In the genomic region with DNA sequence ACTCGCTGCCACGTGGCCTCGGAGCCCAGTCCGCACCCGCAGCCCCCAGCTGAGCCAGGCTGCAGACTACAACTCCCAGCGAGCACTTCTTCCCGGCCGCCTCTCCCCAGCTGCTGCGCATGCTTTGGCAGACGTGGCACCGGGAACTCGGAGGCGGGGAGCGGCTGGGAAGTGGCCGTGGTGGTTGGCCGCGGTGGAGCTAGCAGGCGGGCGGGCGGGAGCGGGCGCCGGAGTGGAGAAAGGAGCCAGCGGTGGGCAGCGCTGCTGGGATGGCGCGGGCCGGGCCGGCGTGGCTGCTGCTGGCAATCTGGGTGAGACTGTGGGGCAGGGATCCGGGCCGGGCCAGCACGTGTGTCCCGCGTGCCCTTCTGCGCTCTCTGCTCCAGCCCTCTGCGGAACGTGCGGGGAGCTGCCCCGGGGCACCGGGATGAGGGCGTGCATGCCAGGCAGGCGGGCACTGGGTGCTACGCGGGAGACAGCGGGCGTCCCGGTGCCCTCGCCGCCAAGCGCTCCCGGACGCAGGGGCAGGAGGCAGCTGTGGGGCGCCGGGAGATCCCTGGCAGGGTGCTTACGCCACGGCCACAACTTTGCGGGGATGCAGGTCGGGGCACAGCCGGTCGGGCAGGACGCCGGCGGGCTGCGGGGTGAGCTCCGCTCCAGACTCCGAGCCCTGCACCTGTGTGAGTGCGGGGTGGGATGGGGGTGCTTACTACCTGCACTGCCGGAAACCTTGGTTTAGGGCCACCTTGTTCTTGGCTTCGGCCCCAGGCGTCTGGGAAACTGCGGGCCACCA, we compare ENCODE assay signal across 8 cellular contexts. TPM values are rescaled to one million over a fixed set of nuclear protein-coding genes. Genes with fewer than 3 reads are reported as not detected.
DNase-seq lines count a peak whose midpoint lies in the region; ATAC-seq and TF ChIP-seq lines count a peak whose summit lies in the region.

PDIA5 (plus strand) TSS at position 130 of the 793 bp plus-strand sequence; CDS start at position 270, 140 bp downstream.

- no peaks in the 10 kb centered on the region for H3K9me3 Mint-ChIP-seq in naive thymus-derived CD8-positive, alpha-beta T cell

- H3K4me3 Mint-ChIP-seq in naive thymus-derived CD8-positive, alpha-beta T cell, result peak within 1 kb of the TSS; percentile 78 to 87 (median 84)

- no peaks in the 10 kb centered on the region for H3K27me3 Mint-ChIP-seq in naive thymus-derived CD8-positive, alpha-beta T cell

- in situ Hi-C loops in KBM-7 (cut with MboI; ENCODE audit: low pct_unique_long_range_greater_than_20kb, low sequenced_read_pairs), result no loop called here

- peak; percentile 86 for DNase-seq in DMS153 treated with DMSO at 0.1 percent for 48 hours (lab: John Stamatoyannopoulos, UW; ENCODE audit: unreplicated experiment)
- peak; percentile 89 for DNase-seq in KBM-7
- peak; percentile 17 for DNase-seq in activated T-helper 1 cell treated with Interleukin-2 at 50 U/mL for 16 hours (ENCODE audit: low read depth)
- peak; percentile 82 for DNase-seq in fibroblast of peridontal ligament (ENCODE audit: extremely low read depth)
- peak; percentile 10 to 71 (median 30) for DNase-seq in naive thymus-derived CD8-positive, alpha-beta T cell
- DNase-seq in stimulated activated naive CD4-positive, alpha-beta T cell treated with Interleukin-2 at 50 U/mL for 16 hours (lab: John Stamatoyannopoulos, UW), result peak; percentile 72

- H3K4me1 Mint-ChIP-seq in naive thymus-derived CD8-positive, alpha-beta T cell, result peaks cover 11 to 32% (median 23%) of the 10 kb centered on the region in 4 donors

- POLR2A ChIA-PET in naive thymus-derived CD8-positive, alpha-beta T cell (lab: Charles Lee), result interaction anchor here (0.8 to 1.2 kb wide), 3 partner anchors 10 to 135 kb away, joined by 3 to 6 read pairs (median 3); partner anchors contain the start of gene SEC22A

- no peaks in the 10 kb centered on the region for H3K36me3 Mint-ChIP-seq in naive thymus-derived CD8-positive, alpha-beta T cell

- H3K27ac Mint-ChIP-seq in naive thymus-derived CD8-positive, alpha-beta T cell, result peak within 1 kb of the TSS in 8 of 10 donors; percentile 56 to 79 (median 71)

- peak; percentile 86 for ATAC-seq in GM21576 (IDR thresholded peaks at IDR 0.05; ENCODE audit: unreplicated experiment)
- peak; percentile 67 to 76 for ATAC-seq in naive thymus-derived CD8-positive, alpha-beta T cell

TF ChIP-seq in PFSK-1, 5 proteins besides CTCF, POLR2A, EP300 and RAD21:
- no peak for TF ChIP-seq SIN3A (IDR thresholded peaks at IDR 0.05; ENCODE audit: borderline replicate concordance, insufficient read depth, low read length)
- peak; percentile 28 for TF ChIP-seq FOXP2 (optimal IDR thresholded peaks at IDR 0.05; ENCODE audit: borderline replicate concordance, extremely low read depth, extremely low read length, insufficient read depth)
- no peak for TF ChIP-seq REST (IDR thresholded peaks at IDR 0.05; ENCODE audit: insufficient read depth in 1 of 2, low read depth in 2 of 2, low read length in 2 of 2)
- TF ChIP-seq TAF1 (IDR thresholded peaks at IDR 0.05; ENCODE audit: borderline replicate concordance, insufficient read depth, low read length), result no peak
- TF ChIP-seq POLR2AphosphoS5 (IDR thresholded peaks at IDR 0.05; ENCODE audit: low read depth, low read length), result peak; percentile 46; the same call in 1 of the 2 replicates

RNA-seq across cellular contexts. Expression of gene PDIA5, which starts in this region (rescaled TPM):
- polyA plus RNA-seq in PFSK-1 (2012; ENCODE audit: insufficient read length, low read depth), result 11.4 TPM
- total RNA-seq in naive thymus-derived CD8-positive, alpha-beta T cell, result 1 to 10 TPM; 5.2 to 6.0 TPM
- 1 to 10 TPM; 3.2 to 6.9 (median 4.1) TPM for polyA plus RNA-seq in naive thymus-derived CD8-positive, alpha-beta T cell

Comparison
In these comparisons a context has a peak if more than half of its experiments do, and no peak if none do; other contexts are left out.
1. Peak in every context shown above with its lines: DNase-seq and ATAC-seq.
2. DNase-seq: peak in every context shown above with its lines; median percentile 89 in KBM-7; 86 in DMS153 treated with DMSO at 0.1 percent for 48 hours; 82 in fibroblast of peridontal ligament; 72 in stimulated activated naive CD4-positive, alpha-beta T cell treated with Interleukin-2 at 50 U/mL for 16 hours; 30 in naive thymus-derived CD8-positive, alpha-beta T cell; 17 in activated T-helper 1 cell treated with Interleukin-2 at 50 U/mL for 16 hours.